8 cellular contexts compared by ENCODE assay signal in genomic region chr6:104108587-104108986, GRCh38.
"Had no signal": no experiment of that assay in that cellular context is flagged by ENCODE, and none has a peak within 500 bp of the region (broad histone marks: within the 10 kb centered on the region; RNA-seq: fewer than 3 reads in every experiment).

No MANE protein-coding gene starts in this region.

- H3K27ac ChIP-seq: HL-60, KMS-11 had no signal

- H3K9ac ChIP-seq: KMS-11 had no signal

- H3K27me3 Mint-ChIP-seq: IgD-negative memory B cell had no signal

- H3K4me2 ChIP-seq: KMS-11 had no signal

- H3K4me3 Mint-ChIP-seq: IgD-negative memory B cell had no signal

- H3K27ac Mint-ChIP-seq: IgD-negative memory B cell had no signal

- H3K4me3 ChIP-seq: K562 had no signal

- ATAC-seq: HepG2, K562 had no signal

- DNase-seq: IMR-90, KBM-7, KG1 had no signal

- H3K36me3 Mint-ChIP-seq: IgD-negative memory B cell had no signal
